Comparison of ENCODE assay signal across 14 cellular contexts in the genomic region with DNA sequence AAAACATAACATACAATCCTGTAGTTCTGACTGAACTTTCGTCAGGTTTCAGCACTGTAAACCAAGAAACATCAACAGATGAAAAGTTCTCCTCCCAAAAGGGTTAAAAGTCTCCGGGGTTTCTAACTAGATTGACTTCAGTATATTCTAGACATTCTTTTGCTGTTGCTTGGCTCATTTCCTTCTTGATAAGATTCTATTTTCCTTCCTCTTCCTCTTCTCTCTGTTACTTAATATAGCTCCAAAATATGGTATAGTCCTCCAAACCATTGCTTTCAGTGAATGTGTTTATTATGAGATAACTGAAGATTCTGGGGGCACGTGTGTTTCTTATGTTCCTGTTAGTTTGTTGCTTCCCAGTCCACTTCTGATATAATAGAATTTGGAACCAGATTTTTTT. TPM values are rescaled to one million over a fixed set of nuclear protein-coding genes. Genes with fewer than 3 reads are reported as not detected.
DNase-seq lines count a peak whose midpoint lies in the region; TF ChIP-seq lines count a peak whose summit lies in the region.
"Had no signal": no experiment of that assay in that cellular context is flagged by ENCODE, and none has a peak within 500 bp of the region (broad histone marks: within the 10 kb centered on the region; RNA-seq: fewer than 3 reads in every experiment).

No MANE protein-coding gene starts in this region.

- H3K4me3 ChIP-seq in ACC112 (ENCODE audit: low read depth, low read length) (no peak overlapping the region), fibroblast of pulmonary artery (replicated peaks; ENCODE audit: low read depth, low read length) (no peak overlapping the region), H7 (ENCODE audit: insufficient read depth, low read depth, low read length) (no peak overlapping the region)
- H3K4me3 ChIP-seq: suprapubic skin had no signal

- H3K4me1 ChIP-seq in ACC112 (ENCODE audit: control insufficient read depth, insufficient read depth, low read length, unreplicated experiment): peaks cover 48% of the 10 kb centered on the region
- H3K4me1 ChIP-seq: suprapubic skin had no signal

- H3K36me3 ChIP-seq in ACC112 (ENCODE audit: insufficient read depth, low read length): no peaks in the 10 kb centered on the region
- no peaks in the 10 kb centered on the region; the same call in 1 of the 2 replicates for H3K36me3 ChIP-seq in H7 (replicated peaks; ENCODE audit: control insufficient read depth, insufficient read depth, low read length)
- H3K36me3 ChIP-seq: suprapubic skin had no signal

- peak overlapping the region; percentile 3; the same call in 1 of the 2 replicates for H3K27ac ChIP-seq in ACC112 (ENCODE audit: low read depth, low read length)
- H3K27ac ChIP-seq: suprapubic skin had no signal

- no peaks in the 10 kb centered on the region for H3K27me3 ChIP-seq in ACC112 (ENCODE audit: insufficient read depth, low read length)
- no peaks in the 10 kb centered on the region for H3K27me3 ChIP-seq in H7 (ENCODE audit: control insufficient read depth, insufficient read depth, low read length)
- H3K27me3 ChIP-seq: suprapubic skin had no signal

- TF ChIP-seq CTCF in fibroblast of pulmonary artery (IDR thresholded peaks at IDR 0.05; ENCODE audit: low read length, missing control alignments): no peak

- no peaks in the 10 kb centered on the region for H3K79me2 ChIP-seq in ACC112 (ENCODE audit: control insufficient read depth, insufficient read depth, low read length, unreplicated experiment)

- H2AFZ ChIP-seq in ACC112 (ENCODE audit: low read length, unreplicated experiment): peak overlapping the region; percentile 48

- DNase-seq in GF-D8 (lab: John Stamatoyannopoulos, UW) (peak; percentile 15), OCI-M1 (lab: John Stamatoyannopoulos, UW) (peak; percentile 73), fibroblast of pulmonary artery (ENCODE audit: low read depth) (peak; percentile 34), NCI-H1694 (lab: John Stamatoyannopoulos, UW) (no peak), NCI-H524 treated with DMSO at 0.1 percent for 48 hours (lab: John Stamatoyannopoulos, UW) (no peak), H7 (no peak)
- DNase-seq in activated CD4-positive, alpha-beta T cell treated with anti-CD3 and anti-CD28 coated beads for 4 hours: no peak
- DNase-seq: activated CD4-positive, alpha-beta T cell treated with anti-CD3 and anti-CD28 coated beads, Interleukin-2, amount 50 U/mL, for 4 hours; effector memory CD8-positive, alpha-beta T cell; head of caudate nucleus; NCI-H1930; retina had no signal

RNA-seq across cellular contexts. Expression of gene MAP4K3, which starts 46.4 kb away (rescaled TPM):
- 48.4 and 83.7 TPM in 2 replicates for total RNA-seq in H7 (2014; rRNA removed; shearing (Covaris generic))

Comparison
In these comparisons a context has a peak if more than half of its experiments do, and no peak if none do; other contexts are left out.
1. DNase-seq: peak in GF-D8 (single experiment), OCI-M1 (single experiment) and fibroblast of pulmonary artery (single experiment); none in NCI-H1694 (single experiment), activated CD4-positive, alpha-beta T cell treated with anti-CD3 and anti-CD28 coated beads for 4 hours (0 of 2), NCI-H524 treated with DMSO at 0.1 percent for 48 hours (single experiment) and H7 (single experiment).